Comparison of ENCODE assay signal across 1 cellular context in the genomic region with DNA sequence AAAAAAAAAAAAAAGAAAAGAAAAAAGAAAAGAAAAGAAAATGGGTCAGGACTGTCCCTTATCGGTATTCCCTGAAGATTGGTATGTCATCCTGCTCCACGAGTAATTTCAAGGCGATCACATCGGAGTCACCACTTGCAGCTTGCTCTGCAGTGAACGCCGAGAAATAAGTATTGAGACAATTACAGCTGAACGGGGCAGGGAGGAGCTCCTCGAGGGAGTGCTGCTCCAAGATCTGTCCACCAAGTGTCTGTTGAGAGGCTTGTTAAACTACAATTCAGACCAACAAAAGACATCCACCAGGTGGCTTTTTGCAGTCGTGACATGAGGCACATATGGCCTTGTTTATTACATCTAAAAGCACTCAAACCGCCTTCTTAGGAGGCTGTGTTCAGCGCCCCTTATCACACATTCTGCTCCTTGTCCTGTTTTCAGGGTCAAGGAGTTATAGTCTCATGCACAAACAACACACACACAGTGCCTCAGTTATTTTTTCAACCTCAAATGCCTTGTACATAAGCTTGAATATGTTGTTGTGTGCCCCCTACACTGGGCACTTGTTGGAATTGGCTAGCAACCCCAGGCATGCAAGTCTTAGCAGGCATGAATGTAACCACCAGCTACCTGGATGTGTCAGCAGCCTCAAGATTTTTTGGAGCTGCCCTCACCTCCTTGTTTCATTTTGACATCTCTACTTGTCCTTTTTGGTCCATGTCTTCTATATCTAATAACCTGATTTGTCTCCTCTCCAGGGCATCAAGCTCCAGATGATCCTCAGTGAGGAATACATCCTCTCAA.
TF ChIP-seq lines count a peak whose summit lies in the region.

No MANE protein-coding gene starts in this region.

TF ChIP-seq in GM12878, 131 proteins besides CTCF, POLR2A, EP300 and RAD21 (continued from another document):
- TF ChIP-seq, protein P1, sequence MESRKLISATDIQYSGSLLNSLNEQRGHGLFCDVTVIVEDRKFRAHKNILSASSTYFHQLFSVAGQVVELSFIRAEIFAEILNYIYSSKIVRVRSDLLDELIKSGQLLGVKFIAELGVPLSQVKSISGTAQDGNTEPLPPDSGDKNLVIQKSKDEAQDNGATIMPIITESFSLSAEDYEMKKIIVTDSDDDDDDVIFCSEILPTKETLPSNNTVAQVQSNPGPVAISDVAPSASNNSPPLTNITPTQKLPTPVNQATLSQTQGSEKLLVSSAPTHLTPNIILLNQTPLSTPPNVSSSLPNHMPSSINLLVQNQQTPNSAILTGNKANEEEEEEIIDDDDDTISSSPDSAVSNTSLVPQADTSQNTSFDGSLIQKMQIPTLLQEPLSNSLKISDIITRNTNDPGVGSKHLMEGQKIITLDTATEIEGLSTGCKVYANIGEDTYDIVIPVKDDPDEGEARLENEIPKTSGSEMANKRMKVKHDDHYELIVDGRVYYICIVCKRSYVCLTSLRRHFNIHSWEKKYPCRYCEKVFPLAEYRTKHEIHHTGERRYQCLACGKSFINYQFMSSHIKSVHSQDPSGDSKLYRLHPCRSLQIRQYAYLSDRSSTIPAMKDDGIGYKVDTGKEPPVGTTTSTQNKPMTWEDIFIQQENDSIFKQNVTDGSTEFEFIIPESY (IDR thresholded peaks at IDR 0.05): no peak
- peak; percentile 13; the same call in 1 of the 2 replicates for TF ChIP-seq IKZF1 (conservative IDR thresholded peaks at IDR 0.05)
- TF ChIP-seq NFIC (IDR thresholded peaks at IDR 0.05; ENCODE audit: low read depth, low read length): 0 out of 2 replicates have a peak, but pooled peaks have one; percentile 43
- TF ChIP-seq RUNX3 (IDR thresholded peaks at IDR 0.05; ENCODE audit: low read length): peak; percentile 63
- no peak for TF ChIP-seq SIN3A (IDR thresholded peaks at IDR 0.05; ENCODE audit: low read depth, low read length)
- TF ChIP-seq TCF12 (IDR thresholded peaks at IDR 0.05; ENCODE audit: low read depth, low read length): no peak
- TF ChIP-seq JUND (IDR thresholded peaks at IDR 0.05; ENCODE audit: low read depth, low read length): no peak
- no peak for TF ChIP-seq SPI1 (IDR thresholded peaks at IDR 0.05; ENCODE audit: borderline replicate concordance, insufficient read depth, low read depth, low read length)
- TF ChIP-seq, protein P2, sequence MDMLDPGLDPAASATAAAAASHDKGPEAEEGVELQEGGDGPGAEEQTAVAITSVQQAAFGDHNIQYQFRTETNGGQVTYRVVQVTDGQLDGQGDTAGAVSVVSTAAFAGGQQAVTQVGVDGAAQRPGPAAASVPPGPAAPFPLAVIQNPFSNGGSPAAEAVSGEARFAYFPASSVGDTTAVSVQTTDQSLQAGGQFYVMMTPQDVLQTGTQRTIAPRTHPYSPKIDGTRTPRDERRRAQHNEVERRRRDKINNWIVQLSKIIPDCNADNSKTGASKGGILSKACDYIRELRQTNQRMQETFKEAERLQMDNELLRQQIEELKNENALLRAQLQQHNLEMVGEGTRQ (IDR thresholded peaks at IDR 0.05; ENCODE audit: borderline replicate concordance, low read depth, low read length): no peak
- no peak for TF ChIP-seq ZSCAN29 (IDR thresholded peaks at IDR 0.05)
- no peak for TF ChIP-seq SP1 (IDR thresholded peaks at IDR 0.05; ENCODE audit: low read depth, low read length)
- no peak for TF ChIP-seq RFX5 (IDR thresholded peaks at IDR 0.05; ENCODE audit: low read depth, low read length)
